Comparison of ENCODE assay signal across 15 cellular contexts in genomic region chr9:104858846-104859245, GRCh38.
"Had no signal": no experiment of that assay in that cellular context is flagged by ENCODE, and none has a peak within 500 bp of the region (broad histone marks: within the 10 kb centered on the region; RNA-seq: fewer than 3 reads in every experiment).

No MANE protein-coding gene starts in this region.

- H3K27ac Mint-ChIP-seq: activated CD8-positive, alpha-beta T cell treated with anti-CD3 and anti-CD28 coated beads for 36 hours; activated naive CD8-positive, alpha-beta T cell treated with anti-CD3 and anti-CD28 coated beads, Interleukin-2, amount 10 ng/mL, durations not matched to agents 7 days and 5 days; T-helper 2 cell treated with Interferon-gamma antibody and Interleukin-4, amounts not matched to agents 5 μg/mL and 100 μg/mL, for 36 hours had no signal

- H3K27me3 ChIP-seq: SJCRH30 had no signal

- H3K36me3 ChIP-seq: SJCRH30 had no signal

- DNase-seq: activated CD8-positive, alpha-beta memory T cell treated with anti-CD3 and anti-CD28 coated beads, Interleukin-2, amount 50 U/mL, for 4 hours; activated CD8-positive, alpha-beta T cell treated with anti-CD3 and anti-CD28 coated beads for 36 hours; activated naive CD8-positive, alpha-beta T cell treated with anti-CD3 and anti-CD28 coated beads, Interleukin-2, amount 10 ng/mL, durations not matched to agents 7 days and 5 days; effector CD8-positive, alpha-beta T cell; kidney; left ventricle myocardium superior; mesenchymal stem cell; SJCRH30; small intestine; stimulated activated naive B cell treated with anti-CD40 and anti-IgM and Interleukin-4, amounts not matched to agents 10 μg/mL and 1 μg/mL and 100 μg/mL, for 72 hours; SW 1271 had no signal

- H3K27me3 Mint-ChIP-seq: activated CD8-positive, alpha-beta T cell treated with anti-CD3 and anti-CD28 coated beads for 36 hours; stimulated activated naive B cell treated with anti-CD40 and anti-IgM and Interleukin-4, amounts not matched to agents 10 μg/mL and 1 μg/mL and 100 μg/mL, for 72 hours had no signal

- H3K9me3 ChIP-seq: SJCRH30 had no signal

- H3K79me2 ChIP-seq: parathyroid adenoma had no signal

- ATAC-seq: activated CD4-positive, CD25-positive, alpha-beta regulatory T cell treated with anti-CD3 and anti-CD28 coated beads, Interleukin-2, amount 50 U/mL, for 24 hours; activated CD8-positive, alpha-beta T cell treated with anti-CD3 and anti-CD28 coated beads for 36 hours; stimulated activated naive B cell treated with anti-CD40 and anti-IgM and Interleukin-4, amounts not matched to agents 10 μg/mL and 1 μg/mL and 100 μg/mL, for 72 hours had no signal

- H3K4me3 ChIP-seq: SJCRH30 had no signal

- H3K4me3 Mint-ChIP-seq: activated CD8-positive, alpha-beta T cell treated with anti-CD3 and anti-CD28 coated beads for 36 hours; activated naive CD8-positive, alpha-beta T cell treated with anti-CD3 and anti-CD28 coated beads, Interleukin-2, amount 10 ng/mL, durations not matched to agents 7 days and 5 days; neural crest cell; stimulated activated naive B cell treated with anti-CD40 and anti-IgM and Interleukin-4, amounts not matched to agents 10 μg/mL and 1 μg/mL and 100 μg/mL, for 72 hours; T-helper 2 cell treated with Interferon-gamma antibody and Interleukin-4, amounts not matched to agents 5 μg/mL and 100 μg/mL, for 36 hours had no signal

- H3K9ac ChIP-seq: parathyroid adenoma had no signal

- H3K4me1 ChIP-seq: SJCRH30 had no signal

- H3K36me3 Mint-ChIP-seq: activated naive CD8-positive, alpha-beta T cell treated with anti-CD3 and anti-CD28 coated beads, Interleukin-2, amount 10 ng/mL, durations not matched to agents 7 days and 5 days had no signal

- H3K9me3 Mint-ChIP-seq: activated CD8-positive, alpha-beta T cell treated with anti-CD3 and anti-CD28 coated beads for 36 hours; activated naive CD8-positive, alpha-beta T cell treated with anti-CD3 and anti-CD28 coated beads, Interleukin-2, amount 10 ng/mL, durations not matched to agents 7 days and 5 days; neural crest cell; stimulated activated naive B cell treated with anti-CD40 and anti-IgM and Interleukin-4, amounts not matched to agents 10 μg/mL and 1 μg/mL and 100 μg/mL, for 72 hours; T-helper 2 cell treated with Interferon-gamma antibody and Interleukin-4, amounts not matched to agents 5 μg/mL and 100 μg/mL, for 36 hours had no signal

- H3K4me1 Mint-ChIP-seq: activated naive CD8-positive, alpha-beta T cell treated with anti-CD3 and anti-CD28 coated beads, Interleukin-2, amount 10 ng/mL, durations not matched to agents 7 days and 5 days had no signal

- H3K27ac ChIP-seq: parathyroid adenoma, SJCRH30 had no signal

- H2AFZ ChIP-seq: parathyroid adenoma had no signal
